Comparison of ENCODE assay signal across 34 cellular contexts in genomic region chrX:9510980-9511379, GRCh38.
"Had no signal": no experiment of that assay in that cellular context is flagged by ENCODE, and none has a peak within 500 bp of the region (broad histone marks: within the 10 kb centered on the region; RNA-seq: fewer than 3 reads in every experiment).

No MANE protein-coding gene starts in this region.

- H3K36me3 ChIP-seq: ascending aorta had no signal

- H3K27ac Mint-ChIP-seq: activated B cell treated with CpG ODN at 0.5 μM for 24 hours; activated CD4-positive, alpha-beta memory T cell treated with anti-CD3 and anti-CD28 coated beads, Interleukin-2, amount 10 ng/mL, durations not matched to agents 7 days and 5 days; activated CD4-positive, alpha-beta T cell treated with anti-CD3 and anti-CD28 coated beads, Interleukin-2, amount 10 ng/mL, durations not matched to agents 24 days and 14 days; activated CD8-positive, alpha-beta memory T cell treated with anti-CD3 and anti-CD28 coated beads, Interleukin-2, amount 10 ng/mL, durations not matched to agents 7 days and 5 days; activated CD8-positive, alpha-beta T cell treated with anti-CD3 and anti-CD28 coated beads, Interleukin-2, amount 10 ng/mL, durations not matched to agents 7 days and 5 days; activated naive CD4-positive, alpha-beta T cell treated with anti-CD3 and anti-CD28 coated beads, Interleukin-2, amount 10 ng/mL, durations not matched to agents 7 days and 5 days; activated naive CD4-positive, alpha-beta T cell treated with anti-CD3 and anti-CD28 coated beads, Interleukin-2, amount 50 U/mL, for 24 hours; activated naive CD8-positive, alpha-beta T cell; activated naive CD8-positive, alpha-beta T cell treated with anti-CD3 and anti-CD28 coated beads, Interleukin-2, amount 10 ng/mL, durations not matched to agents 7 days and 5 days; activated naive CD8-positive, alpha-beta T cell treated with anti-CD3 and anti-CD28 coated beads, Interleukin-2, amount 50 U/mL, for 24 hours; activated T-cell treated with anti-CD3 and anti-CD28 coated beads, Interleukin-2, amount 50 U/mL, for 24 hours; activated T-helper 2 cell treated with anti-CD3 and anti-CD28 coated beads, Interferon-gamma antibody, Interleukin-2, Interleukin-4, amounts not matched to agents 10 μg/mL and 5 μg/mL and 100 μg/mL, durations not matched to agents 14 hours and 24 hours and 36 hours; T-helper 1 cell treated with Interleukin-12 subunit alpha and Interleukin-12 subunit beta and Interleukin-4 antibody, amounts not matched to agents 30 μg/mL and 1 μg/mL, for 36 hours; T-helper 2 cell treated with Interferon-gamma antibody and Interleukin-4, amounts not matched to agents 5 μg/mL and 100 μg/mL, for 36 hours had no signal

- H3K9me3 ChIP-seq: ascending aorta had no signal

- H3K4me3 Mint-ChIP-seq: activated B cell treated with CpG ODN at 0.5 μM for 24 hours; activated CD4-positive, alpha-beta memory T cell treated with anti-CD3 and anti-CD28 coated beads, Interleukin-2, amount 10 ng/mL, durations not matched to agents 7 days and 5 days; activated CD4-positive, alpha-beta T cell treated with anti-CD3 and anti-CD28 coated beads, Interleukin-2, amount 10 ng/mL, durations not matched to agents 24 days and 14 days; activated CD8-positive, alpha-beta memory T cell treated with anti-CD3 and anti-CD28 coated beads, Interleukin-2, amount 10 ng/mL, durations not matched to agents 7 days and 5 days; activated CD8-positive, alpha-beta T cell treated with anti-CD3 and anti-CD28 coated beads, Interleukin-2, amount 10 ng/mL, durations not matched to agents 7 days and 5 days; activated naive CD4-positive, alpha-beta T cell treated with anti-CD3 and anti-CD28 coated beads, Interleukin-2, amount 10 ng/mL, durations not matched to agents 7 days and 5 days; activated naive CD4-positive, alpha-beta T cell treated with anti-CD3 and anti-CD28 coated beads, Interleukin-2, amount 50 U/mL, for 24 hours; activated naive CD8-positive, alpha-beta T cell; activated naive CD8-positive, alpha-beta T cell treated with anti-CD3 and anti-CD28 coated beads, Interleukin-2, amount 10 ng/mL, durations not matched to agents 7 days and 5 days; activated naive CD8-positive, alpha-beta T cell treated with anti-CD3 and anti-CD28 coated beads, Interleukin-2, amount 50 U/mL, for 24 hours; activated T-cell treated with anti-CD3 and anti-CD28 coated beads, Interleukin-2, amount 50 U/mL, for 24 hours; brain; T-helper 1 cell treated with Interleukin-12 subunit alpha and Interleukin-12 subunit beta and Interleukin-4 antibody, amounts not matched to agents 30 μg/mL and 1 μg/mL, for 36 hours; T-helper 2 cell treated with Interferon-gamma antibody and Interleukin-4, amounts not matched to agents 5 μg/mL and 100 μg/mL, for 36 hours had no signal

- H3K4me3 ChIP-seq: ascending aorta had no signal

- ATAC-seq: activated CD8-positive, alpha-beta memory T cell treated with anti-CD3 and anti-CD28 coated beads, Interleukin-2, amount 10 ng/mL, durations not matched to agents 7 days and 5 days; activated CD8-positive, alpha-beta T cell treated with anti-CD3 and anti-CD28 coated beads, Interleukin-2, amount 10 ng/mL, durations not matched to agents 7 days and 5 days; activated naive CD8-positive, alpha-beta T cell treated with anti-CD3 and anti-CD28 coated beads, Interleukin-2, amount 50 U/mL, for 24 hours had no signal

- H3K27me3 Mint-ChIP-seq: activated B cell treated with CpG ODN at 0.5 μM for 24 hours; activated CD4-positive, alpha-beta memory T cell treated with anti-CD3 and anti-CD28 coated beads, Interleukin-2, amount 10 ng/mL, durations not matched to agents 7 days and 5 days; activated CD4-positive, alpha-beta T cell treated with anti-CD3 and anti-CD28 coated beads, Interleukin-2, amount 10 ng/mL, durations not matched to agents 24 days and 14 days; activated CD8-positive, alpha-beta memory T cell treated with anti-CD3 and anti-CD28 coated beads, Interleukin-2, amount 10 ng/mL, durations not matched to agents 7 days and 5 days; activated naive CD4-positive, alpha-beta T cell treated with anti-CD3 and anti-CD28 coated beads, Interleukin-2, amount 10 ng/mL, durations not matched to agents 7 days and 5 days; activated naive CD4-positive, alpha-beta T cell treated with anti-CD3 and anti-CD28 coated beads, Interleukin-2, amount 50 U/mL, for 24 hours; activated naive CD8-positive, alpha-beta T cell; activated naive CD8-positive, alpha-beta T cell treated with anti-CD3 and anti-CD28 coated beads, Interleukin-2, amount 10 ng/mL, durations not matched to agents 7 days and 5 days; activated naive CD8-positive, alpha-beta T cell treated with anti-CD3 and anti-CD28 coated beads, Interleukin-2, amount 50 U/mL, for 24 hours; activated T-cell treated with anti-CD3 and anti-CD28 coated beads, Interleukin-2, amount 50 U/mL, for 24 hours; brain had no signal

- H3K27ac ChIP-seq: ascending aorta, VCaP had no signal

- DNase-seq: activated B cell treated with CpG ODN at 0.5 μM for 24 hours; activated CD4-positive, alpha-beta memory T cell treated with anti-CD3 and anti-CD28 coated beads, Interleukin-2, amount 10 ng/mL, durations not matched to agents 7 days and 5 days; activated CD4-positive, alpha-beta T cell treated with anti-CD3 and anti-CD28 coated beads for 4 hours; activated CD4-positive, alpha-beta T cell treated with anti-CD3 and anti-CD28 coated beads, Interleukin-2, amount 10 ng/mL, durations not matched to agents 24 days and 14 days; activated CD4-positive, alpha-beta T cell treated with anti-CD3 and anti-CD28 coated beads, Interleukin-2, amount 50 U/mL, for 48 hours; activated CD4-positive, CD25-positive, alpha-beta regulatory T cell treated with anti-CD3 and anti-CD28 coated beads, Interleukin-2, amount 50 U/mL, for 72 hours; activated CD8-positive, alpha-beta memory T cell treated with anti-CD3 and anti-CD28 coated beads for 24 hours; activated CD8-positive, alpha-beta memory T cell treated with anti-CD3 and anti-CD28 coated beads, Interleukin-2, amount 10 ng/mL, durations not matched to agents 7 days and 5 days; activated CD8-positive, alpha-beta memory T cell treated with anti-CD3 and anti-CD28 coated beads, Interleukin-2, amount 50 U/mL, for 48 hours; activated CD8-positive, alpha-beta T cell treated with anti-CD3 and anti-CD28 coated beads, Interleukin-2, amount 10 ng/mL, durations not matched to agents 7 days and 5 days; activated effector memory CD4-positive, alpha-beta T cell treated with Interleukin-2 at 50 U/mL for 16 hours; activated gamma-delta T cell; activated naive CD4-positive, alpha-beta T cell treated with anti-CD3 and anti-CD28 coated beads, Interleukin-2, amount 10 ng/mL, durations not matched to agents 7 days and 5 days; activated naive CD4-positive, alpha-beta T cell treated with Interleukin-2 at 50 U/mL for 16 hours; activated naive CD8-positive, alpha-beta T cell treated with anti-CD3 and anti-CD28 coated beads, Interleukin-2, amount 10 ng/mL, durations not matched to agents 7 days and 5 days; activated naive CD8-positive, alpha-beta T cell treated with anti-CD3 and anti-CD28 coated beads, Interleukin-2, amount 50 U/mL, for 24 hours; activated T-cell treated with anti-CD3 and anti-CD28 coated beads, Interleukin-2, amount 50 U/mL, for 24 hours; activated T-cell treated with anti-CD3 and anti-CD28 coated beads, Interleukin-2, amount 50 U/mL, for 48 hours; amygdala; anterior cingulate cortex; central memory CD4-positive, alpha-beta T cell; T-helper 1 cell; T-helper 2 cell; T-helper 9 cell had no signal

- FAIRE-seq: bronchial epithelial cell, TTC549 had no signal

- H3K27me3 ChIP-seq: ascending aorta had no signal

- H3K4me1 ChIP-seq: ascending aorta had no signal

- H3K9me3 Mint-ChIP-seq: activated B cell treated with CpG ODN at 0.5 μM for 24 hours; activated naive CD4-positive, alpha-beta T cell treated with anti-CD3 and anti-CD28 coated beads, Interleukin-2, amount 50 U/mL, for 24 hours; activated naive CD8-positive, alpha-beta T cell treated with anti-CD3 and anti-CD28 coated beads, Interleukin-2, amount 50 U/mL, for 24 hours; T-helper 2 cell treated with Interferon-gamma antibody and Interleukin-4, amounts not matched to agents 5 μg/mL and 100 μg/mL, for 36 hours had no signal
